Comparison of ENCODE assay signal across 8 cellular contexts in genomic region chr16:31354394-31355291, GRCh38. TPM values are rescaled to one million over a fixed set of nuclear protein-coding genes. Genes with fewer than 3 reads are reported as not detected.
DNase-seq lines count a peak whose midpoint lies in the region; ATAC-seq, FAIRE-seq and TF ChIP-seq lines count a peak whose summit lies in the region.

Gene ITGAX, plus strand, starts transcription at chr16:31355176. Its CDS starts 79 bp downstream, at chr16:31355255.

- no peak for FAIRE-seq in kidney (lab: Jason Lieb, UNC)

- H3K4me1 Mint-ChIP-seq in activated naive CD4-positive, alpha-beta T cell treated with anti-CD3 and anti-CD28 coated beads, Interleukin-2, amount 10 ng/mL, durations not matched to agents 7 days and 5 days, result peaks cover 64% of the 10 kb centered on the region
- no peaks in the 10 kb centered on the region for H3K4me1 Mint-ChIP-seq in Caco-2 (ENCODE audit: low read depth, unreplicated experiment)

- no peaks in the 10 kb centered on the region for H3K4me1 ChIP-seq in kidney (ENCODE audit: control insufficient read depth in 1 of 2, insufficient read depth in 1 of 2, low read depth in 1 of 2, low read length in 2 of 2)
- no peaks in the 10 kb centered on the region for H3K4me1 ChIP-seq in Caco-2

- H3K4me3 Mint-ChIP-seq in activated naive CD4-positive, alpha-beta T cell treated with anti-CD3 and anti-CD28 coated beads, Interleukin-2, amount 10 ng/mL, durations not matched to agents 7 days and 5 days, result peak within 1 kb of the TSS; percentile 19
- no peak within 1 kb of the TSS for H3K4me3 Mint-ChIP-seq in Caco-2 (ENCODE audit: unreplicated experiment)

- no peaks in the 10 kb centered on the region for H3K9me3 ChIP-seq in kidney (ENCODE audit: control insufficient read depth in 1 of 2, low read length in 2 of 2)
- H3K9me3 ChIP-seq in Caco-2, result no peaks in the 10 kb centered on the region

- H3K4me3 ChIP-seq in kidney (ENCODE audit: low read length in 2 of 2) (no peak within 1 kb of the TSS), Caco-2 (ENCODE audit: low read depth, low read length) (no peak within 1 kb of the TSS)

- H3K9ac ChIP-seq in kidney (ENCODE audit: low read length in 2 of 2), result no peak within 1 kb of the TSS

- BruUV-seq in Caco-2 (replicated peaks; lab: Mats Ljungman, UMichigan), result no TSS peak

- peaks cover 22% of the 10 kb centered on the region for H3K27me3 Mint-ChIP-seq in activated naive CD4-positive, alpha-beta T cell treated with anti-CD3 and anti-CD28 coated beads, Interleukin-2, amount 10 ng/mL, durations not matched to agents 7 days and 5 days
- peaks cover 6% of the 10 kb centered on the region for H3K27me3 Mint-ChIP-seq in Caco-2 (ENCODE audit: insufficient read depth, unreplicated experiment)

- no peak within 1 kb of the TSS for H3K27ac ChIP-seq in kidney (ENCODE audit: low read depth in 2 of 2, low read length in 2 of 2)

- intact Hi-C loops in kidney (cut with DNase I), result no loop called here
- intact Hi-C loops in Caco-2 (cut with micrococcal nuclease; ENCODE audit: unreplicated experiment), result no loop called here

- ATAC-seq in HG02571 (IDR thresholded peaks at IDR 0.05; ENCODE audit: unreplicated experiment), result peak; percentile 70

- peak within 1 kb of the TSS; percentile 90 for H3K27ac Mint-ChIP-seq in activated naive CD4-positive, alpha-beta T cell treated with anti-CD3 and anti-CD28 coated beads, Interleukin-2, amount 10 ng/mL, durations not matched to agents 7 days and 5 days
- H3K27ac Mint-ChIP-seq in Caco-2 (ENCODE audit: unreplicated experiment), result no peak within 1 kb of the TSS

- in situ Hi-C loops in GM13976 (cut with MboI; ENCODE audit: low sequenced_read_pairs, unreplicated experiment), result loop anchor here (25.0 kb wide), 1 partner anchor 167 kb away; the partner anchor contains the start of gene FUS

- POLR2A ChIA-PET in Caco-2 (lab: Charles Lee), result no interaction called here

- CTCF ChIA-PET in activated naive CD4-positive, alpha-beta T cell treated with anti-CD3 and anti-CD28 coated beads, Interleukin-2, amount 10 ng/mL, durations not matched to agents 7 days and 5 days (lab: Charles Lee), result interaction anchor here (0.6 kb wide), 1 partner anchor 20 kb away, joined by 4 read pairs; no protein-coding TSS in a partner anchor
- CTCF ChIA-PET in Caco-2 (lab: Charles Lee), result no interaction called here

- no peaks in the 10 kb centered on the region for H3K27me3 ChIP-seq in Caco-2 (replicated peaks; ENCODE audit: control insufficient read depth, insufficient read depth, low read length)

- DNase-seq in GM13976 (ENCODE audit: low spot score) (peak; percentile 88), NOMO-1 treated with dmso at 0.1 percent for 144 hours (lab: John Stamatoyannopoulos, UW; ENCODE audit: unreplicated experiment) (peak; percentile 71), kidney (peak; percentile 77), Caco-2 (no peak), NCI-H2227 treated with DMSO at 0.1 percent for 48 hours (lab: John Stamatoyannopoulos, UW) (no peak)
- DNase-seq in activated naive CD4-positive, alpha-beta T cell treated with anti-CD3 and anti-CD28 coated beads, Interleukin-2, amount 10 ng/mL, durations not matched to agents 7 days and 5 days, result peak; percentile 73
- peak; percentile 54 for DNase-seq in stimulated activated CD8-positive, alpha-beta memory T cell treated with anti-CD3 and anti-CD28 coated beads, Interleukin-15, amount 100 ng/mL, for 4 hours (ENCODE audit: low read depth in 2 of 2)

- H3K36me3 ChIP-seq in kidney (ENCODE audit: control insufficient read depth in 1 of 2, insufficient read depth in 2 of 2, low read length in 2 of 2) (no peaks in the 10 kb centered on the region), Caco-2 (ENCODE audit: control insufficient read depth, insufficient read depth, low read length) (no peaks in the 10 kb centered on the region)

- H3K9me3 Mint-ChIP-seq in activated naive CD4-positive, alpha-beta T cell treated with anti-CD3 and anti-CD28 coated beads, Interleukin-2, amount 10 ng/mL, durations not matched to agents 7 days and 5 days, result no peaks in the 10 kb centered on the region
- H3K9me3 Mint-ChIP-seq in Caco-2 (ENCODE audit: unreplicated experiment), result no peaks in the 10 kb centered on the region

- TF ChIP-seq CTCF in GM13976 (IDR thresholded peaks at IDR 0.05; ENCODE audit: borderline replicate concordance, control extremely low read depth, extremely low read depth, insufficient read depth, missing control alignments) (no peak), kidney (IDR thresholded peaks at IDR 0.05; ENCODE audit: borderline replicate concordance, extremely low read depth, insufficient read depth) (no peak), Caco-2 (IDR thresholded peaks at IDR 0.05; ENCODE audit: insufficient read depth in 1 of 2, low read depth in 1 of 2, low read length in 1 of 2, severe bottlenecking in 1 of 2, unreplicated experiment in 1 of 2) (no peak)

- no peaks in the 10 kb centered on the region for H3K36me3 Mint-ChIP-seq in activated naive CD4-positive, alpha-beta T cell treated with anti-CD3 and anti-CD28 coated beads, Interleukin-2, amount 10 ng/mL, durations not matched to agents 7 days and 5 days
- H3K36me3 Mint-ChIP-seq in Caco-2 (ENCODE audit: insufficient read depth, unreplicated experiment), result peaks cover 5% of the 10 kb centered on the region

RNA-seq across cellular contexts. Expression of gene ITGAX, which starts in this region (rescaled TPM):
- total RNA-seq in kidney (11.9 TPM), Caco-2 (2022) (not detected in 2 replicates)
- 0.37 TPM for polyA plus RNA-seq in kidney (ENCODE audit: insufficient read depth, low read depth, low replicate concordance)

Comparison
In these comparisons a context has a peak if more than half of its experiments do, and no peak if none do; other contexts are left out.
1. RNA of gene ITGAX (total RNA-seq): 11.9 TPM in kidney (single experiment); not detected in Caco-2; every median in the first group is over 10 times any median in the second.
2. DNase-seq: peak in GM13976 (single experiment), NOMO-1 treated with dmso at 0.1 percent for 144 hours (single experiment), activated naive CD4-positive, alpha-beta T cell treated with anti-CD3 and anti-CD28 coated beads, Interleukin-2, amount 10 ng/mL, durations not matched to agents 7 days and 5 days (single experiment), kidney (single experiment) and stimulated activated CD8-positive, alpha-beta memory T cell treated with anti-CD3 and anti-CD28 coated beads, Interleukin-15, amount 100 ng/mL, for 4 hours (2 of 2); none in Caco-2 (0 of 2) and NCI-H2227 treated with DMSO at 0.1 percent for 48 hours (single experiment).